In genomic region chr13:38046049-38046376, GRCh38 we compare ENCODE assay signal across 1 cellular context.
TF ChIP-seq lines count a peak whose summit lies in the region.

No MANE protein-coding gene starts in this region.

TF ChIP-seq in K562, 482 proteins besides CTCF, POLR2A, EP300 and RAD21 (continued from another document):
- no peak for TF ChIP-seq ZNF280A (IDR thresholded peaks at IDR 0.05; ENCODE audit: low read depth, partially characterized antibody)
- TF ChIP-seq ATF3 (IDR thresholded peaks at IDR 0.05), result no peak
- TF ChIP-seq ATF3 (CRISPR knock-in tag; conservative IDR thresholded peaks at IDR 0.05), result no peak
- TF ChIP-seq ZNF408 (CRISPR knock-in tag; IDR thresholded peaks at IDR 0.05; ENCODE audit: low read depth), result no peak
- no peak for TF ChIP-seq FOS (IDR thresholded peaks at IDR 0.05; ENCODE audit: extremely low read depth, insufficient read length)
- TF ChIP-seq CREB3L1 (IDR thresholded peaks at IDR 0.05; ENCODE audit: borderline replicate concordance, low read depth), result no peak
- TF ChIP-seq ZNF561 (CRISPR knock-in tag; conservative IDR thresholded peaks at IDR 0.05), result no peak
- no peak for TF ChIP-seq RREB1 (CRISPR knock-in tag; IDR thresholded peaks at IDR 0.05)
- TF ChIP-seq IRF1 (CRISPR knock-in tag; IDR thresholded peaks at IDR 0.05; ENCODE audit: borderline replicate concordance), result no peak
- TF ChIP-seq SOX6 (IDR thresholded peaks at IDR 0.05), result no peak
- no peak for TF ChIP-seq ZNF124 (CRISPR knock-in tag; IDR thresholded peaks at IDR 0.05)
- no peak for TF ChIP-seq ZNF311 (CRISPR knock-in tag; IDR thresholded peaks at IDR 0.05)
- TF ChIP-seq POLR2AphosphoS5 (IDR thresholded peaks at IDR 0.05; ENCODE audit: control insufficient read depth, insufficient read depth, low read depth, low read length), result no peak
- no peak for TF ChIP-seq TSC22D4 (tag; IDR thresholded peaks at IDR 0.05)
- no peak for TF ChIP-seq BRD9 (IDR thresholded peaks at IDR 0.05; ENCODE audit: low read depth, partially characterized antibody)
